Comparison of ENCODE assay signal across 13 cellular contexts in the genomic region with DNA sequence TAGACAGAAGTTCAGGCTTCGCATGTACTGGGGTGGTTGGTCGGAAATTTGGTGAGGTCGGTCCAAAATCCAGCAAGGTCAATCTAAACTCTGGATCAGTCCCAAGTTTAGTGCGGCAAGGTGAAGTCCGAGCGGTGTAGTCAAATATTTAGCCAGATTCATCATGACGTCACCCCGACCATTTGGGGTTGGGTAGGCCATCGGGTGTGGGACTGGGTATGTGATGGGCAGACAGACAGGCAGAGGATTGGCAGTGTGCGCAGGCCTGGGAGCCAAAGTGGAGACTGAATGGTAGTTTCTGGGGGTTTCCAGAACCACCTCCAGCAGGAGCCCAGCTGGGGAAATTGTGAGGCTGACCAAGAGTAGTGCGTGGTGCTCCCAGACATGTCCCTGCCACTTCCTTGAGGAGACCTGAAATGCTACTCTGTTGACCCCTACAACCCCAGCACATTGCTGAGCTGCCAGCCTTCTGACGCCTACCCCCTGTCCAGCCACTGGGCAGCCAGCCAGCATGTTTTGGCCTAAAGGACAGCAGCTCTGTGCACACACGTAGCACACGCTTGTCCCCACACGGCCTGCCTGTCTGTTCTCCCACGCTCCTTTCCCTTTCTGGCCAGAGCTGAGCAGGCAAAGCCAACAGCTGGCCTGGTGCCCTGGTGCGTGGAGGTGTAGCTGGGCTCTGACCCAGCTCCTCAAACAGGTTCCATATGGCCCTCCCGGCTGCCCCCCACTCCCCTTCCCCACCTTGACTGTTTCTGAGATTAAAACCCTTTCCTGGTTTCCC. TPM values are rescaled to one million over a fixed set of nuclear protein-coding genes. Genes with fewer than 3 reads are reported as not detected.
DNase-seq lines count a peak whose midpoint lies in the region; ATAC-seq, FAIRE-seq and TF ChIP-seq lines count a peak whose summit lies in the region.
"Had no signal": no experiment of that assay in that cellular context is flagged by ENCODE, and none has a peak within 500 bp of the region (broad histone marks: within the 10 kb centered on the region; RNA-seq: fewer than 3 reads in every experiment).

No MANE protein-coding gene starts in this region.

- H2BK5ac ChIP-seq in H1 (ENCODE audit: low read depth, low read length) = 0 out of 2 replicates have a peak overlapping the region, but pooled peaks have one; percentile 24

- H3K23ac ChIP-seq in H1 (ENCODE audit: insufficient read length) = no peak overlapping the region

- H4K20me1 ChIP-seq in H1 (replicated peaks in 1 of 2; ENCODE audit: control insufficient read depth in 1 of 2, insufficient read depth in 2 of 2, low read length in 2 of 2) = no peaks in the 10 kb centered on the region

- TF ChIP-seq RAD21 in H1 (IDR thresholded peaks at IDR 0.05 in 1 of 2, conservative IDR thresholded peaks at IDR 0.05 in 1 of 2; ENCODE audit: low read depth in 2 of 2, low read length in 2 of 2) (no peak), liver (IDR thresholded peaks at IDR 0.05) (no peak)

- H3K36me3 ChIP-seq in H1 (ENCODE audit: control insufficient read depth in 2 of 4, insufficient read depth in 4 of 4, low read length in 3 of 4) (no peaks in the 10 kb centered on the region), liver (ENCODE audit: control insufficient read depth in 4 of 4, insufficient read depth in 3 of 4, low read depth in 1 of 4, low read length in 3 of 4) (no peaks in the 10 kb centered on the region), stomach (no peaks in the 10 kb centered on the region)
- H3K36me3 ChIP-seq: neutrophil had no signal

- peak overlapping the region; percentile 80; the same call in 1 of the 2 replicates for H2BK12ac ChIP-seq in H1 (ENCODE audit: low read depth, low read length)

- POLR2A ChIA-PET in H1 (lab: Charles Lee; ENCODE audit: partially characterized antibody) = interaction anchor here (0.9 kb wide), 1 partner anchor 30 kb away, joined by 3 read pairs; no protein-coding TSS in a partner anchor

- no peak overlapping the region for H4K91ac ChIP-seq in H1 (replicated peaks; ENCODE audit: insufficient read length, low read length)

- H3K9ac ChIP-seq in H1 (replicated peaks in 1 of 4; ENCODE audit: extremely low read depth in 1 of 4, low read depth in 3 of 4, low read length in 3 of 4) = no peak overlapping the region
- H3K9ac ChIP-seq in liver (ENCODE audit: low read depth in 1 of 2, low read length in 2 of 2) = peak overlapping the region in 1 of 2 donors; percentile 40

- H3K18ac ChIP-seq in H1 (ENCODE audit: extremely low read depth, low read length) = 0 out of 2 replicates have a peak overlapping the region, but pooled peaks have one; percentile 13

- intact Hi-C loops in stomach (cut with DNase I; ENCODE audit: low total_unique reads) = no loop called here

- H3K56ac ChIP-seq in H1 (replicated peaks; ENCODE audit: insufficient read length, low read depth, low read length) = no peak overlapping the region

- H2BK120ac ChIP-seq in H1 (replicated peaks; ENCODE audit: low read depth, low read length) = no peak overlapping the region

- no peak overlapping the region for H3K14ac ChIP-seq in H1 (ENCODE audit: insufficient read length)

- no peak overlapping the region; the same call in 1 of the 2 replicates for H4K8ac ChIP-seq in H1 (ENCODE audit: extremely low read depth, insufficient read depth, low read length)

- FAIRE-seq in H1 (lab: Jason Lieb, UNC) = no peak

- H3K4me3 ChIP-seq in H1 (ENCODE audit: extremely low read depth in 1 of 4, insufficient read depth in 2 of 4, low read depth in 3 of 4, low read length in 4 of 4) (no peak overlapping the region), liver (ENCODE audit: low read depth in 1 of 3, low read length in 3 of 3) (no peak overlapping the region), stomach (no peak overlapping the region)

- CTCF ChIA-PET in H1 (lab: Charles Lee; ENCODE audit: partially characterized antibody) = interaction anchor here (0.8 to 59.4 kb wide), 8 partner anchors 11 to 170 kb away, joined by 3 to 1374 read pairs (median 11); no protein-coding TSS in a partner anchor

- no peak overlapping the region for H4K5ac ChIP-seq in H1 (ENCODE audit: insufficient read length, low read depth, low read length)

- H3K79me1 ChIP-seq in H1 (ENCODE audit: low read depth, low read length) = no peaks in the 10 kb centered on the region

- no peak for TF ChIP-seq CTCF in H1 (IDR thresholded peaks at IDR 0.05; ENCODE audit: control extremely low read depth in 1 of 3, insufficient read depth in 1 of 3, low read depth in 1 of 3, low read length in 3 of 3)
- no peak for TF ChIP-seq CTCF in liver (IDR thresholded peaks at IDR 0.05; ENCODE audit: low read depth, low read length, missing input control)
- TF ChIP-seq CTCF in stomach (IDR thresholded peaks at IDR 0.05) = no peak

- peak overlapping the region; percentile 53; the same call in 1 of the 2 replicates for H2BK15ac ChIP-seq in H1 (ENCODE audit: low read length)

- DNase-seq in NCI-H69 (lab: John Stamatoyannopoulos, UW) = peak; percentile 10
- no peak for DNase-seq in H1 (ENCODE audit: low read depth in 1 of 2, low spot score in 2 of 2)
- DNase-seq in stomach = peak; percentile 33
- no peak for DNase-seq in epidermal melanocyte (ENCODE audit: insufficient read length, low spot score)
- DNase-seq in inferior parietal cortex (ENCODE audit: extremely low spot score) = no peak
- DNase-seq: activated CD4-positive, CD25-positive, alpha-beta regulatory T cell; effector CD4-positive, alpha-beta T cell; NCI-H2029 treated with DMSO at 0.1 percent for 48 hours had no signal

- TF ChIP-seq EP300 in H1 (IDR thresholded peaks at IDR 0.05; ENCODE audit: borderline replicate concordance in 1 of 2, low read depth in 2 of 2, low read length in 2 of 2) (no peak), stomach (IDR thresholded peaks at IDR 0.05) (no peak)

- no peak overlapping the region for H2BK20ac ChIP-seq in H1 (ENCODE audit: low read length)

- no peaks in the 10 kb centered on the region for H3K23me2 ChIP-seq in H1 (ENCODE audit: low read depth, low read length)

- ATAC-seq in HG02852 (IDR thresholded peaks at IDR 0.05; ENCODE audit: unreplicated experiment) (no peak), HG03378 (IDR thresholded peaks at IDR 0.05; ENCODE audit: unreplicated experiment) (no peak)
- ATAC-seq: Panc1 had no signal

- no peak overlapping the region for H2AFZ ChIP-seq in H1 (ENCODE audit: low read length)

- TF ChIP-seq POLR2A in H1 (IDR thresholded peaks at IDR 0.05; ENCODE audit: control extremely low read depth in 1 of 2, low read depth in 2 of 2, low read length in 2 of 2) = no peak
- no peak for TF ChIP-seq POLR2A in stomach (IDR thresholded peaks at IDR 0.05)

- H3K9me3 ChIP-seq in H1 (ENCODE audit: insufficient read depth in 2 of 2, low read depth in 1 of 2, low read length in 1 of 2) (no peaks in the 10 kb centered on the region), liver (ENCODE audit: control insufficient read depth in 4 of 4, low read length in 3 of 4) (no peaks in the 10 kb centered on the region), stomach (no peaks in the 10 kb centered on the region)
- H3K9me3 ChIP-seq: neutrophil had no signal

- H2AK5ac ChIP-seq in H1 (ENCODE audit: low read depth, low read length) = 0 out of 2 replicates have a peak overlapping the region, but pooled peaks have one; percentile 53

- H3K4ac ChIP-seq in H1 (replicated peaks; ENCODE audit: insufficient read length, low read depth, low read length) = no peak overlapping the region

- no peak overlapping the region for H3K4me2 ChIP-seq in H1 (ENCODE audit: insufficient read depth in 1 of 2, low read depth in 2 of 2, low read length in 2 of 2)

- WGBS in H1 (ENCODE audit: extremely low coverage in 1 of 2, insufficient coverage in 1 of 2, insufficient read length in 1 of 2, insufficient replicate concordance in 2 of 2, low coverage in 1 of 2, low lambda C conversion rate in 2 of 2, missing lambda C conversion rate in 1 of 2), 2 experiments = 91% methylated on average over 17 of the region's 18 CpGs; no CpG with 5 or more reads in 1 of the 2 experiments
- 28% methylated on average over 18 of the region's 18 CpGs for WGBS in liver
- 53 to 65% (median 58%) methylated on average over 17 to 18 of the region's 18 CpGs for WGBS in stomach, 5 donors

- H3K27ac ChIP-seq in H1 (ENCODE audit: low read depth, low read length) (no peak overlapping the region), liver (ENCODE audit: low read depth in 1 of 2, low read length in 2 of 2) (peak overlapping the region; percentile 96 to 98), stomach (peak overlapping the region in 1 of 5 donors; percentile 26)
- H3K27ac ChIP-seq: neutrophil had no signal

- H3K4me1 ChIP-seq in H1 (replicated peaks in 1 of 4; ENCODE audit: control insufficient read depth in 3 of 4, insufficient read depth in 4 of 4, low read length in 3 of 4) (peaks cover 0 to 6% (median 3%) of the 10 kb centered on the region in 4 experiments; a peak in 4 of 7 replicates), liver (ENCODE audit: control insufficient read depth in 4 of 4, insufficient read depth in 4 of 4, low read length in 3 of 4) (peaks cover 12 to 52% (median 36%) of the 10 kb centered on the region in 4 donors), stomach (peaks cover 0 to 31% (median 17%) of the 10 kb centered on the region in 4 donors)

- H3K27me3 ChIP-seq in H1 (replicated peaks in 1 of 4; ENCODE audit: control insufficient read depth in 3 of 4, extremely low read depth in 1 of 4, insufficient read depth in 3 of 4, low read length in 3 of 4) = no peaks in the 10 kb centered on the region
- H3K27me3 ChIP-seq in liver (ENCODE audit: control insufficient read depth in 4 of 4, insufficient read depth in 4 of 4, low read length in 3 of 4) = no peaks in the 10 kb centered on the region
- H3K27me3 ChIP-seq in stomach = peaks cover 0 to 13% (median 0%) of the 10 kb centered on the region in 3 donors

- H3K79me2 ChIP-seq in H1 (ENCODE audit: control insufficient read depth in 1 of 2, insufficient read depth in 2 of 2, low read length in 2 of 2) = no peaks in the 10 kb centered on the region

TF ChIP-seq in H1, 55 proteins besides CTCF, POLR2A, EP300 and RAD21 (continues in another document):
- TF ChIP-seq BCL11A (IDR thresholded peaks at IDR 0.05; ENCODE audit: low read depth in 2 of 2, low read length in 2 of 2) = no peak

TF ChIP-seq in liver, 16 proteins besides CTCF, POLR2A, EP300 and RAD21 (continues in another document):
- peak; percentile 25 for TF ChIP-seq FOXA2 (IDR thresholded peaks at IDR 0.05)
- peak; percentile 86 to 89 for TF ChIP-seq RXRA (IDR thresholded peaks at IDR 0.05)

RNA-seq across cellular contexts. Expression of a gene that starts 55.9 kb away (rescaled TPM):
- 18.6 and 19.3 TPM in 2 replicates for total RNA-seq in H1 (2021; fragmentation: NEBNext Ultra II Directional; extraction: Animal tissue kit (Norgen Biotek cat#: 25700))
- polyA plus RNA-seq in H1 (2011; rRNA removed) (29.2 and 30.1 TPM in 2 replicates), liver (1 to 10 TPM; 2.4 to 2.5 TPM), stomach (1 to 10 TPM; 4.0 to 7.4 (median 4.6) TPM)
- polyA plus RNA-seq in H1 (2011; cell fraction: cytosol; rRNA removed) = 33.7 TPM
- 23.0 TPM for polyA plus RNA-seq in H1 (2011; cell fraction: nucleus; rRNA removed)
- 24.7 to 33.7 TPM (median 28.7 TPM) in 4 replicates for polyA plus RNA-seq in H1 (2012, experiment 1 of 2)
- 21.4 TPM for polyA plus RNA-seq in H1 (2012, experiment 2 of 2)
- 18.9 TPM for polyA plus RNA-seq in H1 (2013, experiment 1 of 2)
- 20.3 TPM for polyA plus RNA-seq in H1 (2013, experiment 2 of 2)
- 9.3 and 11.0 TPM in 2 replicates for polyA minus RNA-seq in H1 (2011; rRNA and poly(A)+ RNA removed)
- 8.7 TPM for polyA minus RNA-seq in H1 (2011; cell fraction: cytosol; rRNA and poly(A)+ RNA removed)
- 14.9 TPM for polyA minus RNA-seq in H1 (2011; cell fraction: nucleus; rRNA and poly(A)+ RNA removed)
- total RNA-seq in liver (under 1 TPM; 0.84 to 0.89 TPM), stomach (under 1 TPM in 2 of 5 donors, not detected in 3; 0.55 to 0.58 TPM)

Comparison
In these comparisons a context has a peak if more than half of its experiments do, and no peak if none do; other contexts are left out.
1. DNase-seq: peak in NCI-H69 (single experiment) and stomach (single experiment); none in H1 (0 of 2), epidermal melanocyte (single experiment) and inferior parietal cortex (single experiment).
2. RNA of a gene that starts 55.9 kb away (total RNA-seq): 18.6 to 19.3 TPM in H1; 0.84 to 0.89 TPM in liver and 0.55 to 0.58 TPM in stomach; every median in the first group is over 10 times any median in the second.